Comparison of ENCODE assay signal across 11 cellular contexts in genomic region chr20:33664762-33665144, GRCh38. TPM values are rescaled to one million over a fixed set of nuclear protein-coding genes. Genes with fewer than 3 reads are reported as not detected.
DNase-seq lines count a peak whose midpoint lies in the region; ATAC-seq, FAIRE-seq and TF ChIP-seq lines count a peak whose summit lies in the region.
"Had no signal": no experiment of that assay in that cellular context is flagged by ENCODE, and none has a peak within 500 bp of the region (broad histone marks: within the 10 kb centered on the region; RNA-seq: fewer than 3 reads in every experiment).

No MANE protein-coding gene starts in this region.

- no peak overlapping the region for H4K8ac ChIP-seq in mesendoderm (ENCODE audit: low read depth, low read length)

- H3K27me3 ChIP-seq in mesendoderm (ENCODE audit: insufficient read depth, low read length, poor library complexity) = no peaks in the 10 kb centered on the region

- DNase-seq in stimulated activated CD4-positive, alpha-beta T cell treated with anti-CD3 and anti-CD28 coated beads, Interleukin-1b, Interleukin-23, amount 100 ng/mL, for 48 hours = peak; percentile 36
- no peak for DNase-seq in stimulated activated CD4-positive, alpha-beta T cell treated with anti-CD3 and anti-CD28 coated beads, Interleukin-4, amount 100 ng/mL, for 4 hours
- DNase-seq in activated CD4-positive, alpha-beta memory T cell treated with anti-CD3 and anti-CD28 coated beads for 36 hours = peak; percentile 60
- DNase-seq in mesendoderm (no peak), COLO829 (ENCODE audit: low spot score) (no peak), D721Med (ENCODE audit: insufficient read length, low spot score) (no peak)
- DNase-seq: NCI-H2081 treated with DMSO at 0.1 percent for 48 hours had no signal

- H3K4ac ChIP-seq in mesendoderm (ENCODE audit: low read depth, low read length) = no peak overlapping the region

- peaks cover 38% of the 10 kb centered on the region for H3K4me1 Mint-ChIP-seq in activated CD4-positive, alpha-beta memory T cell treated with anti-CD3 and anti-CD28 coated beads for 36 hours (ENCODE audit: low read depth)

- peak overlapping the region; percentile 82 for H3K4me3 Mint-ChIP-seq in activated CD4-positive, alpha-beta memory T cell treated with anti-CD3 and anti-CD28 coated beads for 36 hours

- POLR2A ChIA-PET in activated CD4-positive, alpha-beta memory T cell treated with anti-CD3 and anti-CD28 coated beads for 36 hours (lab: Charles Lee) = interaction anchor here (0.6 to 2.5 kb wide), 8 partner anchors 8 to 447 kb away, joined by 3 to 18 read pairs (median 8); partner anchors contain the start of genes CBFA2T2 and EIF2S2

- peaks cover 3% of the 10 kb centered on the region for H3K36me3 ChIP-seq in mesendoderm (ENCODE audit: control insufficient read depth, insufficient read depth, low read length)

- H3K9me3 Mint-ChIP-seq in activated CD4-positive, alpha-beta memory T cell treated with anti-CD3 and anti-CD28 coated beads for 36 hours = no peaks in the 10 kb centered on the region

- no peak overlapping the region for H2BK120ac ChIP-seq in mesendoderm (ENCODE audit: low read depth, low read length)

- no peaks in the 10 kb centered on the region for H3K79me1 ChIP-seq in mesendoderm (ENCODE audit: low read length)

- H3K79me2 ChIP-seq in mesendoderm (ENCODE audit: control insufficient read depth, insufficient read depth, low read length) = no peaks in the 10 kb centered on the region

- no peak overlapping the region for H3K23ac ChIP-seq in mesendoderm (ENCODE audit: low read length)

- no peaks in the 10 kb centered on the region for H3K36me3 Mint-ChIP-seq in activated CD4-positive, alpha-beta memory T cell treated with anti-CD3 and anti-CD28 coated beads for 36 hours

- no peaks in the 10 kb centered on the region for H3K27me3 Mint-ChIP-seq in activated CD4-positive, alpha-beta memory T cell treated with anti-CD3 and anti-CD28 coated beads for 36 hours

- peak overlapping the region; percentile 89 for H3K27ac Mint-ChIP-seq in activated CD4-positive, alpha-beta memory T cell treated with anti-CD3 and anti-CD28 coated beads for 36 hours

- H3K4me1 ChIP-seq in mesendoderm (ENCODE audit: control insufficient read depth, low read depth, low read length) = peaks cover 8% of the 10 kb centered on the region

- H3K56ac ChIP-seq in mesendoderm (ENCODE audit: low read length) = no peak overlapping the region

- no peak overlapping the region for H3K9ac ChIP-seq in mesendoderm (ENCODE audit: low read length)

- ATAC-seq in GM21390 (IDR thresholded peaks at IDR 0.05; ENCODE audit: unreplicated experiment) (no peak), HG03342 (IDR thresholded peaks at IDR 0.05; ENCODE audit: unreplicated experiment) (no peak)

- no peak for TF ChIP-seq CTCF in D721Med (IDR thresholded peaks at IDR 0.05; ENCODE audit: insufficient read depth, missing control alignments)

- no peak overlapping the region for H3K27ac ChIP-seq in mesendoderm (ENCODE audit: low read depth, low read length)

- H2BK5ac ChIP-seq in mesendoderm (ENCODE audit: low read length) = no peak overlapping the region

- WGBS in mesendoderm (ENCODE audit: extremely low coverage, insufficient coverage, low lambda C conversion rate) = no CpG with 5 or more reads among the region's 2 CpGs

- H4K5ac ChIP-seq in mesendoderm (ENCODE audit: low read length) = no peak overlapping the region

- no peak overlapping the region for H3K4me3 ChIP-seq in mesendoderm (ENCODE audit: low read length)

- no peak for FAIRE-seq in D721Med (lab: Jason Lieb, UNC)
- FAIRE-seq: bronchial epithelial cell, TTC549 had no signal

- CTCF ChIA-PET in activated CD4-positive, alpha-beta memory T cell treated with anti-CD3 and anti-CD28 coated beads for 36 hours (lab: Charles Lee) = interaction anchor here (2.1 to 5.5 kb wide), 4 partner anchors 13 to 207 kb away, joined by 6 to 55 read pairs (median 22); partner anchors contain the start of gene CBFA2T2

- no peak overlapping the region for H2BK15ac ChIP-seq in mesendoderm (replicated peaks; ENCODE audit: low read depth)

- H3K18ac ChIP-seq in mesendoderm (ENCODE audit: low read length) = no peak overlapping the region

- H3K4me2 ChIP-seq in mesendoderm (ENCODE audit: low read length) = no peak overlapping the region

- peak overlapping the region; percentile 11 for H2AK5ac ChIP-seq in mesendoderm (ENCODE audit: low read length)

- intact Hi-C loops in activated CD4-positive, alpha-beta memory T cell treated with anti-CD3 and anti-CD28 coated beads for 36 hours (cut with micrococcal nuclease) = loop anchor here (5.0 kb wide), 2 partner anchors 222 to 262 kb away; partner anchors contain the start of genes CDK5RAP1 and SNTA1

RNA-seq across cellular contexts. Expression of gene ACTL10, which starts 2.0 kb away (rescaled TPM):
- total RNA-seq in activated CD4-positive, alpha-beta memory T cell treated with anti-CD3 and anti-CD28 coated beads for 36 hours = 1 to 10 TPM; 1.8 to 2.3 TPM
- polyA plus RNA-seq in mesendoderm (2013, experiment 1 of 2) = 0.07 TPM
- 0.06 TPM for polyA plus RNA-seq in mesendoderm (2013, experiment 2 of 2)

RNA-seq across cellular contexts. Expression of gene C20orf144, which starts 2.6 kb away (rescaled TPM):
- under 1 TPM; 0.26 to 0.31 TPM for total RNA-seq in activated CD4-positive, alpha-beta memory T cell treated with anti-CD3 and anti-CD28 coated beads for 36 hours
- 0.14 TPM for polyA plus RNA-seq in mesendoderm (2013, experiment 1 of 2)
- polyA plus RNA-seq in mesendoderm (2013, experiment 2 of 2) = 0.13 TPM
- total RNA-seq: bronchial epithelial cell had no signal

RNA-seq across cellular contexts. Expression of gene NECAB3, which starts 9.5 kb away (rescaled TPM):
- 10 to 100 TPM; 21.0 to 22.7 TPM for total RNA-seq in activated CD4-positive, alpha-beta memory T cell treated with anti-CD3 and anti-CD28 coated beads for 36 hours
- 9.3 TPM for polyA plus RNA-seq in mesendoderm (2013, experiment 1 of 2)
- polyA plus RNA-seq in mesendoderm (2013, experiment 2 of 2) = 9.8 TPM

RNA-seq across cellular contexts. Expression of gene E2F1, which starts 21.4 kb away (rescaled TPM):
- 10 to 100 TPM; 66.8 to 67.8 TPM for total RNA-seq in activated CD4-positive, alpha-beta memory T cell treated with anti-CD3 and anti-CD28 coated beads for 36 hours
- 20.7 TPM for polyA plus RNA-seq in mesendoderm (2013, experiment 1 of 2)
- 20.1 TPM for polyA plus RNA-seq in mesendoderm (2013, experiment 2 of 2)

RNA-seq across cellular contexts. Expression of gene PXMP4, which starts 55.4 kb away (rescaled TPM):
- 10 to 100 TPM in 1 of 2 experiments, 1 to 10 TPM in 1; 8.7 to 11.6 TPM for total RNA-seq in activated CD4-positive, alpha-beta memory T cell treated with anti-CD3 and anti-CD28 coated beads for 36 hours
- polyA plus RNA-seq in mesendoderm (2013, experiment 1 of 2) = 2.2 TPM
- 1.8 TPM for polyA plus RNA-seq in mesendoderm (2013, experiment 2 of 2)

Comparison
In these comparisons a context has a peak if more than half of its experiments do, and no peak if none do; other contexts are left out.
1. DNase-seq: peak in stimulated activated CD4-positive, alpha-beta T cell treated with anti-CD3 and anti-CD28 coated beads, Interleukin-1b, Interleukin-23, amount 100 ng/mL, for 48 hours (single experiment) and activated CD4-positive, alpha-beta memory T cell treated with anti-CD3 and anti-CD28 coated beads for 36 hours (single experiment); none in stimulated activated CD4-positive, alpha-beta T cell treated with anti-CD3 and anti-CD28 coated beads, Interleukin-4, amount 100 ng/mL, for 4 hours (0 of 2), mesendoderm (single experiment), COLO829 (single experiment) and D721Med (single experiment).